ENCODE assay signal across 8 cellular contexts in the genomic region with DNA sequence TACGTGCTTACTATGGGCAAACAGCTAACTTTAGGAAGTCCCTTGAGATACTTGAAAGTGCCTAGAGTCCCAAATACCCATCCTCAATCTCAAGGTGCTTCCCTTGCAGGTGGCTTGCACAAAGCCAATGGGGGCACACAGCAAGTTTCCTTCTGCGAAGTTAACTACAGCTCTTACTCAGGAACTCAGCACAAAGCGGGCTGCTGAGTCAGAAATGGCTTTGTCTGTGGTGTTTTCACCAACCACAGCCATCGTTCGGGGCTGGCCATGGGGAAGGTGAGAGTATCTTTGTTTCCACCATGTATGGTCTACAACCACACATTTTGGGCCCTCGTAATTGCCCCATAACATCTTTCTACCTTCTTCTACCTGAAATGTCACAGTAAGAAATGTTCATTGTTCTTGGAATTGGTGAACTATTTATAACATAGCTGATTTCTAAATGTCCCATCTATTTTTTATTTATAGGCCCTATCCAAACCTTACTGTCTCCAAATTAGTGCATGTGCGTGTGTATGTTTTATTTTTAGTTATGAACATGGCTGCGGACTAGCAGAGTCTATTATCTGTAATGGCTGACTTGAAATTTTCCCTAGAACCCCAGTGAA. TPM values are rescaled to one million over a fixed set of nuclear protein-coding genes. Genes with fewer than 3 reads are reported as not detected.
A peak's percentile ranks its signal among the peaks of the same experiment; 100 is the strongest.
DNase-seq lines count a peak whose midpoint lies in the region; ATAC-seq and TF ChIP-seq lines count a peak whose summit lies in the region.

No MANE protein-coding gene starts in this region.

- H3K36me3 ChIP-seq in OCI-LY3 (replicated peaks; ENCODE audit: low read depth, low read length), result peaks cover 6% of the 10 kb centered on the region
- H3K36me3 ChIP-seq in prostate gland, result no peaks in the 10 kb centered on the region
- H3K36me3 ChIP-seq in esophagus muscularis mucosa, result no peaks in the 10 kb centered on the region

- peaks cover 19% of the 10 kb centered on the region for H3K4me1 Mint-ChIP-seq in memory B cell
- peaks cover 15% of the 10 kb centered on the region for H3K4me1 Mint-ChIP-seq in nephron progenitor cell

- peak overlapping the region; percentile 21 for H3K27ac Mint-ChIP-seq in memory B cell
- no peak overlapping the region for H3K27ac Mint-ChIP-seq in nephron progenitor cell

- DNase-seq in memory B cell (ENCODE audit: low spot score in 2 of 2) (no peak), nephron progenitor cell (no peak), SW 1271 (lab: John Stamatoyannopoulos, UW) (no peak), prostate gland (ENCODE audit: low spot score) (no peak), esophagus muscularis mucosa (ENCODE audit: extremely low spot score) (no peak)

- H3K27ac ChIP-seq in OCI-LY3 (ENCODE audit: low read length), result peak overlapping the region; percentile 97
- no peak overlapping the region for H3K27ac ChIP-seq in prostate gland
- no peak overlapping the region for H3K27ac ChIP-seq in esophagus muscularis mucosa (replicated peaks in 1 of 4)

- ATAC-seq in GM18498 (IDR thresholded peaks at IDR 0.05; ENCODE audit: unreplicated experiment) (peak; percentile 69), GM21737 (IDR thresholded peaks at IDR 0.05; ENCODE audit: unreplicated experiment) (peak; percentile 58), memory B cell (ENCODE audit: low read depth) (no peak)

- 0 out of 2 replicates have a peak overlapping the region, but pooled peaks have one; percentile 51 for H2AFZ ChIP-seq in OCI-LY3 (ENCODE audit: low read depth, low read length)

- TF ChIP-seq EP300 in esophagus muscularis mucosa (IDR thresholded peaks at IDR 0.05), result no peak

- H3K9ac ChIP-seq in OCI-LY3 (ENCODE audit: low read length), result peak overlapping the region; percentile 75

- no peaks in the 10 kb centered on the region for H4K20me1 ChIP-seq in OCI-LY3 (ENCODE audit: insufficient read depth, low read length)

- no peaks in the 10 kb centered on the region; the same call in 1 of the 2 replicates for H3K79me2 ChIP-seq in OCI-LY3 (ENCODE audit: low read length)

- peaks cover 7% of the 10 kb centered on the region for H3K27me3 Mint-ChIP-seq in memory B cell
- H3K27me3 Mint-ChIP-seq in nephron progenitor cell (ENCODE audit: low read depth, poor library complexity), result peaks cover 4% of the 10 kb centered on the region

- H3K4me3 Mint-ChIP-seq in memory B cell (no peak overlapping the region), nephron progenitor cell (no peak overlapping the region)

- 92% methylated on average over 8 of the region's 8 CpGs for WGBS in prostate gland
- WGBS in esophagus muscularis mucosa, result 93% methylated on average over 8 of the region's 8 CpGs

- no peaks in the 10 kb centered on the region for H3K9me3 Mint-ChIP-seq in memory B cell
- H3K9me3 Mint-ChIP-seq in nephron progenitor cell, result no peaks in the 10 kb centered on the region

- no peaks in the 10 kb centered on the region for H3K27me3 ChIP-seq in OCI-LY3 (ENCODE audit: low read depth, low read length)
- no peaks in the 10 kb centered on the region for H3K27me3 ChIP-seq in prostate gland (replicated peaks; ENCODE audit: insufficient read depth)
- no peaks in the 10 kb centered on the region for H3K27me3 ChIP-seq in esophagus muscularis mucosa

- no peak for TF ChIP-seq CTCF in OCI-LY3 (IDR thresholded peaks at IDR 0.05; ENCODE audit: low read depth, low read length)
- no peak for TF ChIP-seq CTCF in nephron progenitor cell (IDR thresholded peaks at IDR 0.05)
- no peak for TF ChIP-seq CTCF in prostate gland (IDR thresholded peaks at IDR 0.05)
- TF ChIP-seq CTCF in esophagus muscularis mucosa (IDR thresholded peaks at IDR 0.05), result no peak

- peak overlapping the region; percentile 75 for H3K4me2 ChIP-seq in OCI-LY3 (ENCODE audit: low read length)

- H3K4me3 ChIP-seq in OCI-LY3 (ENCODE audit: low read length) (peak overlapping the region; percentile 38), prostate gland (no peak overlapping the region), esophagus muscularis mucosa (no peak overlapping the region)

- no peak for TF ChIP-seq POLR2A in prostate gland (IDR thresholded peaks at IDR 0.05)
- TF ChIP-seq POLR2A in esophagus muscularis mucosa (IDR thresholded peaks at IDR 0.05; ENCODE audit: low read depth), result no peak

- intact Hi-C loops in prostate gland (cut with DNase I), result no loop called here
- intact Hi-C loops in esophagus muscularis mucosa (cut with DNase I), result no loop called here

- H3K9me3 ChIP-seq in OCI-LY3 (ENCODE audit: insufficient read depth, low read length) (no peaks in the 10 kb centered on the region), prostate gland (no peaks in the 10 kb centered on the region), esophagus muscularis mucosa (no peaks in the 10 kb centered on the region)

- H3K4me1 ChIP-seq in OCI-LY3 (ENCODE audit: low read length) (peaks cover 84% of the 10 kb centered on the region), prostate gland (replicated peaks) (no peaks in the 10 kb centered on the region), esophagus muscularis mucosa (no peaks in the 10 kb centered on the region)

- H3K36me3 Mint-ChIP-seq in memory B cell (no peaks in the 10 kb centered on the region), nephron progenitor cell (ENCODE audit: low read depth) (no peaks in the 10 kb centered on the region)

RNA-seq across cellular contexts. Expression of gene MFAP5, which starts 13.9 kb away (rescaled TPM):
- total RNA-seq in prostate gland (10 to 100 TPM in 1 of 2 donors, 1 to 10 TPM in 1; 2.8 to 13.4 TPM), esophagus muscularis mucosa (100 to 1,000 TPM in 3 of 4 donors, 10 to 100 TPM in 1; 94.7 to 252 (median 177) TPM)

RNA-seq across cellular contexts. Expression of gene AICDA, which starts 36.0 kb away (rescaled TPM):
- total RNA-seq in prostate gland (1 to 10 TPM in 1 of 2 donors, not detected in 1; 4.3 TPM), esophagus muscularis mucosa (not detected)

RNA-seq across cellular contexts. Expression of gene RIMKLB, which starts 49.1 kb away (rescaled TPM):
- total RNA-seq in prostate gland (10 to 100 TPM; 14.4 to 72.4 TPM), esophagus muscularis mucosa (10 to 100 TPM; 26.6 to 34.5 (median 29.2) TPM)

Comparison
In these comparisons a context has a peak if more than half of its experiments do, and no peak if none do; other contexts are left out.
1. RNA of gene MFAP5, which starts 13.9 kb away (total RNA-seq): 94.7 to 252 TPM in esophagus muscularis mucosa; 2.8 to 13.4 TPM in prostate gland; every median in the first group is over 4 times any median in the second.